In genomic region chr3:55801068-55801467, GRCh38 we compare ENCODE assay signal across 38 cellular contexts.
"Had no signal": no experiment of that assay in that cellular context is flagged by ENCODE, and none has a peak within 500 bp of the region (broad histone marks: within the 10 kb centered on the region; RNA-seq: fewer than 3 reads in every experiment).

No MANE protein-coding gene starts in this region.

- H3K4me3 ChIP-seq: adrenal gland, body of pancreas, cardiac muscle cell had no signal

- H3K4me3 Mint-ChIP-seq: activated CD4-positive, alpha-beta memory T cell treated with anti-CD3 and anti-CD28 coated beads, Interleukin-2, amount 10 ng/mL, durations not matched to agents 7 days and 5 days; activated CD4-positive, alpha-beta T cell treated with anti-CD3 and anti-CD28 coated beads for 36 hours; activated CD4-positive, alpha-beta T cell treated with anti-CD3 and anti-CD28 coated beads, Interleukin-2, amount 10 ng/mL, durations not matched to agents 7 days and 5 days; activated CD8-positive, alpha-beta memory T cell treated with anti-CD3 and anti-CD28 coated beads, Interleukin-2, amount 10 ng/mL, durations not matched to agents 7 days and 5 days; activated CD8-positive, alpha-beta T cell treated with anti-CD3 and anti-CD28 coated beads, Interleukin-2, amount 10 ng/mL, durations not matched to agents 7 days and 5 days; activated naive CD8-positive, alpha-beta T cell treated with anti-CD3 and anti-CD28 coated beads for 36 hours; activated T-cell treated with anti-CD3 and anti-CD28 coated beads, Interleukin-2, amount 50 U/mL, for 24 hours; central memory CD8-positive, alpha-beta T cell; T-helper 1 cell treated with Interleukin-12 subunit alpha and Interleukin-12 subunit beta and Interleukin-4 antibody, amounts not matched to agents 30 μg/mL and 1 μg/mL, for 36 hours; T-helper 2 cell treated with Interferon-gamma antibody and Interleukin-4, amounts not matched to agents 5 μg/mL and 100 μg/mL, for 36 hours; WTC11 had no signal

- H3K36me3 ChIP-seq: adrenal gland, brain microvascular endothelial cell, cardiac muscle cell, WERI-Rb-1 had no signal

- H3K4me1 Mint-ChIP-seq: activated CD4-positive, alpha-beta memory T cell treated with anti-CD3 and anti-CD28 coated beads, Interleukin-2, amount 10 ng/mL, durations not matched to agents 7 days and 5 days; activated CD4-positive, alpha-beta T cell treated with anti-CD3 and anti-CD28 coated beads for 36 hours; activated CD4-positive, alpha-beta T cell treated with anti-CD3 and anti-CD28 coated beads, Interleukin-2, amount 10 ng/mL, durations not matched to agents 7 days and 5 days; activated CD8-positive, alpha-beta memory T cell treated with anti-CD3 and anti-CD28 coated beads, Interleukin-2, amount 10 ng/mL, durations not matched to agents 7 days and 5 days; activated naive CD8-positive, alpha-beta T cell treated with anti-CD3 and anti-CD28 coated beads for 36 hours; central memory CD8-positive, alpha-beta T cell; WTC11 had no signal

- H3K36me3 Mint-ChIP-seq: activated CD8-positive, alpha-beta memory T cell treated with anti-CD3 and anti-CD28 coated beads, Interleukin-2, amount 10 ng/mL, durations not matched to agents 7 days and 5 days; activated naive CD4-positive, alpha-beta T cell treated with anti-CD3 and anti-CD28 coated beads, Interleukin-2, amount 50 U/mL, for 72 hours; activated naive CD8-positive, alpha-beta T cell treated with anti-CD3 and anti-CD28 coated beads for 36 hours had no signal

- H3K9me3 ChIP-seq: adrenal gland, body of pancreas had no signal

- H3K27ac ChIP-seq: adrenal gland, body of pancreas, brain microvascular endothelial cell, cardiac muscle cell, WERI-Rb-1 had no signal

- H3K27me3 Mint-ChIP-seq: activated CD4-positive, alpha-beta memory T cell treated with anti-CD3 and anti-CD28 coated beads, Interleukin-2, amount 10 ng/mL, durations not matched to agents 7 days and 5 days; activated CD4-positive, alpha-beta T cell treated with anti-CD3 and anti-CD28 coated beads for 36 hours; activated CD4-positive, alpha-beta T cell treated with anti-CD3 and anti-CD28 coated beads, Interleukin-2, amount 10 ng/mL, durations not matched to agents 7 days and 5 days; activated CD8-positive, alpha-beta memory T cell treated with anti-CD3 and anti-CD28 coated beads, Interleukin-2, amount 10 ng/mL, durations not matched to agents 7 days and 5 days; activated T-cell treated with anti-CD3 and anti-CD28 coated beads, Interleukin-2, amount 50 U/mL, for 24 hours; central memory CD8-positive, alpha-beta T cell had no signal

- H3K27me3 ChIP-seq: adrenal gland, body of pancreas, brain microvascular endothelial cell, cardiac muscle cell had no signal

- H3K9me3 Mint-ChIP-seq: activated CD4-positive, alpha-beta memory T cell treated with anti-CD3 and anti-CD28 coated beads, Interleukin-2, amount 10 ng/mL, durations not matched to agents 7 days and 5 days; activated CD4-positive, alpha-beta T cell treated with anti-CD3 and anti-CD28 coated beads, Interleukin-2, amount 10 ng/mL, durations not matched to agents 7 days and 5 days; activated T-cell treated with anti-CD3 and anti-CD28 coated beads, Interleukin-2, amount 50 U/mL, for 24 hours; activated T-helper 2 cell treated with anti-CD3 and anti-CD28 coated beads, Interferon-gamma antibody, Interleukin-2, Interleukin-4, amounts not matched to agents 10 μg/mL and 5 μg/mL and 100 μg/mL, durations not matched to agents 14 hours and 24 hours and 36 hours; T-helper 2 cell treated with Interferon-gamma antibody and Interleukin-4, amounts not matched to agents 5 μg/mL and 100 μg/mL, for 36 hours had no signal

- DNase-seq: activated CD4-positive, alpha-beta memory T cell treated with anti-CD3 and anti-CD28 coated beads, Interleukin-2, amount 10 ng/mL, durations not matched to agents 7 days and 5 days; activated CD4-positive, alpha-beta T cell treated with anti-CD3 and anti-CD28 coated beads for 1 hour; activated CD4-positive, alpha-beta T cell treated with anti-CD3 and anti-CD28 coated beads for 36 hours; activated CD4-positive, alpha-beta T cell treated with anti-CD3 and anti-CD28 coated beads for 48 hours; activated CD4-positive, alpha-beta T cell treated with anti-CD3 and anti-CD28 coated beads, Interleukin-2, amount 10 ng/mL, durations not matched to agents 7 days and 5 days; activated CD4-positive, alpha-beta T cell treated with anti-CD3 and anti-CD28 coated beads, Interleukin-2, amount 50 U/mL, for 48 hours; activated CD4-positive, CD25-positive, alpha-beta regulatory T cell; activated CD8-positive, alpha-beta memory T cell treated with anti-CD3 and anti-CD28 coated beads for 24 hours; activated CD8-positive, alpha-beta memory T cell treated with anti-CD3 and anti-CD28 coated beads, Interleukin-2, amount 10 ng/mL, durations not matched to agents 7 days and 5 days; activated CD8-positive, alpha-beta memory T cell treated with anti-CD3 and anti-CD28 coated beads, Interleukin-2, amount 50 U/mL, for 48 hours; activated CD8-positive, alpha-beta T cell treated with anti-CD3 and anti-CD28 coated beads, Interleukin-2, amount 10 ng/mL, durations not matched to agents 7 days and 5 days; activated effector memory CD4-positive, alpha-beta T cell treated with Interleukin-2 at 50 U/mL for 16 hours; activated gamma-delta T cell; activated naive CD4-positive, alpha-beta T cell treated with anti-CD3 and anti-CD28 coated beads, Interleukin-2, amount 50 U/mL, for 16 hours; activated naive CD4-positive, alpha-beta T cell treated with Interleukin-2 at 50 U/mL for 16 hours; activated naive CD8-positive, alpha-beta T cell treated with anti-CD3 and anti-CD28 coated beads for 36 hours; activated T-cell treated with anti-CD3 and anti-CD28 coated beads, Interleukin-2, amount 50 U/mL, for 24 hours; activated T-cell treated with anti-CD3 and anti-CD28 coated beads, Interleukin-2, amount 50 U/mL, for 48 hours; adrenal gland; amniotic stem cell; aorta; body of pancreas; brain microvascular endothelial cell; caudate nucleus; cerebellar nuclear complex; SW 1271; T-helper 1 cell; T-helper 2 cell; T-helper 9 cell; WERI-Rb-1 had no signal

- ATAC-seq: activated CD4-positive, alpha-beta T cell treated with anti-CD3 and anti-CD28 coated beads for 36 hours; activated CD4-positive, CD25-positive, alpha-beta regulatory T cell treated with anti-CD3 and anti-CD28 coated beads, Interleukin-2, amount 50 U/mL, for 24 hours; activated CD8-positive, alpha-beta memory T cell treated with anti-CD3 and anti-CD28 coated beads, Interleukin-2, amount 10 ng/mL, durations not matched to agents 7 days and 5 days; activated CD8-positive, alpha-beta T cell treated with anti-CD3 and anti-CD28 coated beads, Interleukin-2, amount 10 ng/mL, durations not matched to agents 7 days and 5 days; activated naive CD4-positive, alpha-beta T cell treated with anti-CD3 and anti-CD28 coated beads, Interleukin-2, amount 50 U/mL, for 72 hours; body of pancreas; WTC11 had no signal

- H3K27ac Mint-ChIP-seq: activated CD4-positive, alpha-beta memory T cell treated with anti-CD3 and anti-CD28 coated beads, Interleukin-2, amount 10 ng/mL, durations not matched to agents 7 days and 5 days; activated CD4-positive, alpha-beta T cell treated with anti-CD3 and anti-CD28 coated beads for 36 hours; activated CD4-positive, alpha-beta T cell treated with anti-CD3 and anti-CD28 coated beads, Interleukin-2, amount 10 ng/mL, durations not matched to agents 7 days and 5 days; activated CD8-positive, alpha-beta memory T cell treated with anti-CD3 and anti-CD28 coated beads, Interleukin-2, amount 10 ng/mL, durations not matched to agents 7 days and 5 days; activated CD8-positive, alpha-beta T cell treated with anti-CD3 and anti-CD28 coated beads, Interleukin-2, amount 10 ng/mL, durations not matched to agents 7 days and 5 days; activated naive CD4-positive, alpha-beta T cell treated with anti-CD3 and anti-CD28 coated beads, Interleukin-2, amount 50 U/mL, for 72 hours; activated naive CD8-positive, alpha-beta T cell treated with anti-CD3 and anti-CD28 coated beads for 36 hours; activated T-cell treated with anti-CD3 and anti-CD28 coated beads, Interleukin-2, amount 50 U/mL, for 24 hours; activated T-helper 2 cell treated with anti-CD3 and anti-CD28 coated beads, Interferon-gamma antibody, Interleukin-2, Interleukin-4, amounts not matched to agents 10 μg/mL and 5 μg/mL and 100 μg/mL, durations not matched to agents 14 hours and 24 hours and 36 hours; T-helper 1 cell treated with Interleukin-12 subunit alpha and Interleukin-12 subunit beta and Interleukin-4 antibody, amounts not matched to agents 30 μg/mL and 1 μg/mL, for 36 hours; T-helper 2 cell treated with Interferon-gamma antibody and Interleukin-4, amounts not matched to agents 5 μg/mL and 100 μg/mL, for 36 hours; WTC11 had no signal

- H3K4me1 ChIP-seq: adrenal gland had no signal
